Comparison of ENCODE assay signal across 8 cellular contexts in the genomic region with DNA sequence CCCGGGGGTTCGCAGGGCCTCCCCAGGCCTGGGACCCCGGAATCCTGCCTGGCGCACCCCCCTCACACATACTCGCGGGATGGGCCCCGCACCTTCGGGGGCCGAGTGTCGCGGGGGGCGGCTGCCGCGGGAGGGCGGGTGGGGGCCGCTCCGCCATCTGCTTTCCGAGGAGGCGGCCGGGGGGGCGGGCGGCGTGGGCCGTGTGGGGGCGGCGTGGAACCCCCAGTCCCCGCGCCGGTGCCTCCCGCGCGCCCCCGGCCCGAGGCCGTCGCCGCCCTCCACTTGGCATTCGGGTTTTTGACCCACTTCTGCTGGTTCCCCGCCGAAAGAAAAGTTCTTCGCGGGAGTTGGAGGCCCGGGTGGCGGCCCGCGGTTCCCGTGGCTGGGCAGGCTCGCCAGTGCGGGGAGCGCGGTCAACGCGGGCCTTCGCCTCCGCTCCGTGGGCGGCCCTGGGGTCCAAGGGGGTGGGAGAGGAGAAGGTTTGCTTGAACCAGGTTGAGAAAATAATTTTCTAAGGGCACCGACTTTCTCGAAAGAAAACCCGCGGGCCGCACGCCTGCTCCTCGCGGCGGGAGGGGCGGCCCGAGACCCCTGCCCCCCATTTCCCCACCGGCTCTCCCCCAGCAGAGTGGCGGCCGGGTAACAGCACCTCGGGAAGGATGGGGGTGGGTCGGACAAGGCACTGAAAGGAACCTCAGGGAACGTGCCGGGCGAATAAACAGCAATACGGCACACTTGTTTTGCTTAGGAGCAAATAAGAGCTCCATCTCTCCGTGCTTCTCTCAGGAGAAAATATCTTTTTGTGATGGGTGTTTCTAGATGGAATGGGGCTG. TPM values are rescaled to one million over a fixed set of nuclear protein-coding genes. Genes with fewer than 3 reads are reported as not detected.
A peak's percentile ranks its signal among the peaks of the same experiment; 100 is the strongest.
DNase-seq lines count a peak whose midpoint lies in the region; ATAC-seq and TF ChIP-seq lines count a peak whose summit lies in the region.

No MANE protein-coding gene starts in this region.

- peak overlapping the region; percentile 62 for H3K27ac Mint-ChIP-seq in endothelial cell (ENCODE audit: unreplicated experiment)

- H3K27ac ChIP-seq in Panc1 (ENCODE audit: low read length) = peak overlapping the region; percentile 76
- H3K27ac ChIP-seq in neutrophil = peak overlapping the region; percentile 94

- no peaks in the 10 kb centered on the region for H3K9me3 ChIP-seq in Panc1 (ENCODE audit: control insufficient read depth, insufficient read depth, low read depth, low read length)
- no peaks in the 10 kb centered on the region for H3K9me3 ChIP-seq in neutrophil

- TF ChIP-seq CTCF in Panc1 (IDR thresholded peaks at IDR 0.05) (no peak), endothelial cell (IDR thresholded peaks at IDR 0.05; ENCODE audit: unreplicated experiment) (no peak), neutrophil (IDR thresholded peaks at IDR 0.05) (no peak)

- CTCF ChIA-PET in Panc1 (lab: Charles Lee) = interaction anchor here (1.0 kb wide), 1 partner anchor 113 kb away, joined by 19 read pairs; no protein-coding TSS in a partner anchor

- POLR2A ChIA-PET in Panc1 (lab: Charles Lee) = no interaction called here

- ATAC-seq in Panc1 (no peak), HG02642 (IDR thresholded peaks at IDR 0.05; ENCODE audit: poor library complexity, unreplicated experiment) (no peak)

- H3K36me3 ChIP-seq in Panc1 (ENCODE audit: control insufficient read depth, insufficient read depth, low read length) (peaks cover 4% of the 10 kb centered on the region; the same call in 1 of the 2 replicates), neutrophil (peaks cover 9% of the 10 kb centered on the region)

- intact Hi-C loops in Panc1 (cut with micrococcal nuclease; ENCODE audit: unreplicated experiment) = no loop called here

- in situ Hi-C loops in Panc1 (cut with HindIII; ENCODE audit: low pct_unique_long_range_greater_than_20kb, low sequenced_read_pairs) = no loop called here

- BruUV-seq in Panc1 (replicated peaks; lab: Mats Ljungman, UMichigan) = no TSS peak

- H3K4me3 Mint-ChIP-seq in endothelial cell (ENCODE audit: unreplicated experiment) = peak overlapping the region; percentile 91

- H3K27me3 ChIP-seq in Panc1 (ENCODE audit: control insufficient read depth, insufficient read depth, low read length) (no peaks in the 10 kb centered on the region), neutrophil (peaks cover 21% of the 10 kb centered on the region)

- H3K4me1 Mint-ChIP-seq in endothelial cell (ENCODE audit: unreplicated experiment) = peaks cover 12% of the 10 kb centered on the region

- DNase-seq in COLO668 (lab: John Stamatoyannopoulos, UW; ENCODE audit: unreplicated experiment) = peak; percentile 20
- no peak for DNase-seq in Panc1 (ENCODE audit: low read depth, low spot score)
- peak; percentile 36 for DNase-seq in endothelial cell (ENCODE audit: low spot score)
- DNase-seq in islet precursor cell = no peak
- no peak for DNase-seq in stimulated activated CD4-positive, alpha-beta T cell treated with anti-CD3 and anti-CD28 coated beads, Interleukin-15, amount 100 ng/mL, for 24 hours
- no peak for DNase-seq in SKM-1 treated with dmso at 0.1 percent for 144 hours (lab: John Stamatoyannopoulos, UW; ENCODE audit: unreplicated experiment)

- peaks cover 8% of the 10 kb centered on the region for H3K27me3 Mint-ChIP-seq in endothelial cell (ENCODE audit: unreplicated experiment)

- H3K4me3 ChIP-seq in Panc1 (ENCODE audit: low read depth in 2 of 2, low read length in 2 of 2) (peak overlapping the region; percentile 57 to 67), neutrophil (ENCODE audit: low read depth in 1 of 2, low read length in 1 of 2) (peak overlapping the region; percentile 55 to 97)

- H3K4me1 ChIP-seq in Panc1 (ENCODE audit: control insufficient read depth, insufficient read depth, low read length) (peaks cover 14% of the 10 kb centered on the region), neutrophil (ENCODE audit: control insufficient read depth in 1 of 2, insufficient read depth in 1 of 2, low read depth in 1 of 2, low read length in 1 of 2) (peaks cover 17 to 22% of the 10 kb centered on the region in 2 experiments)

- H3K36me3 Mint-ChIP-seq in endothelial cell (ENCODE audit: low read depth, unreplicated experiment) = peaks cover 8% of the 10 kb centered on the region

- no peaks in the 10 kb centered on the region for H3K9me3 Mint-ChIP-seq in endothelial cell (ENCODE audit: unreplicated experiment)

RNA-seq across cellular contexts. Expression of gene PHF13, which starts 1.6 kb away (rescaled TPM):
- total RNA-seq in Panc1 (2021; ENCODE audit: unreplicated experiment) (41.8 TPM), endothelial cell (ENCODE audit: unreplicated experiment) (21.6 TPM)
- polyA plus RNA-seq in Panc1 (2012; ENCODE audit: insufficient read length) = 24.0 TPM

RNA-seq across cellular contexts. Expression of gene THAP3, which starts 9.5 kb away (rescaled TPM):
- total RNA-seq in Panc1 (2021; ENCODE audit: unreplicated experiment) (24.9 TPM), endothelial cell (ENCODE audit: unreplicated experiment) (13.5 TPM)
- 35.1 TPM for polyA plus RNA-seq in Panc1 (2012; ENCODE audit: insufficient read length)

RNA-seq across cellular contexts. Expression of gene KLHL21, which starts 12.5 kb away (rescaled TPM):
- total RNA-seq in Panc1 (2021; ENCODE audit: unreplicated experiment) (35.9 TPM), endothelial cell (ENCODE audit: unreplicated experiment) (5.0 TPM)
- polyA plus RNA-seq in Panc1 (2012; ENCODE audit: insufficient read length) = 43.9 TPM

RNA-seq across cellular contexts. Expression of gene ZBTB48, which starts 35.4 kb away (rescaled TPM):
- 40.7 TPM for total RNA-seq in Panc1 (2021; ENCODE audit: unreplicated experiment)
- polyA plus RNA-seq in Panc1 (2012; ENCODE audit: insufficient read length) = 41.3 TPM
- total RNA-seq in endothelial cell (ENCODE audit: unreplicated experiment) = 32.2 TPM

Comparison
In these comparisons a context has a peak if more than half of its experiments do, and no peak if none do; other contexts are left out.
1. DNase-seq: peak in COLO668 (single experiment) and endothelial cell (single experiment); none in Panc1 (single experiment), islet precursor cell (single experiment), stimulated activated CD4-positive, alpha-beta T cell treated with anti-CD3 and anti-CD28 coated beads, Interleukin-15, amount 100 ng/mL, for 24 hours (single experiment) and SKM-1 treated with dmso at 0.1 percent for 144 hours (single experiment).